Comparison of ENCODE assay signal across 14 cellular contexts in the genomic region with DNA sequence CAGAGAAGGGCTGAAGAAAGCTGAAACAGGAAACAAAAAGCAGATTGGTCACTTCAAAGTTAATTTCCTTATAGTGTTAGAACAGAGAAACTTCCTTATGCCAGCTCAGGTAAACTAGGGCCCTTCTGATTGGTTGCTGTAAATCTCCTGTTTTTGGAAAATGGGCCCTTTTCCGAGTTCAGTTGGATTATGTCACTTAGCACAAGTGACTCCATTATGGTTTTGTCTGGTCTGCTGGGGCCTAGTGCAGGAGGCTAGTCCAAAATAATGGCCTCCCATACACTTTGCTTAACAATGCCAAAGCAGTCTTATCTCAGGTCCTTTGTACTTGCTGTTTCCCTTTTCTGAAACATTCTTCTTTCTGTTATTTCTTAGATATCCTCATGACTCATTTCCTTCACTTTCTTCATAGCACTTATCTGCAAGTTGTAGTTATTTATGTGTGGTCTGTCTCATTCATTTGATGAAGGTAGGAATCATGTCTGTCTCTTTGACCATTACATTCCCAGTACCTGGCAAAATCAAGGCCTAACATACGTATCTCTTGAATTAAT. TPM values are rescaled to one million over a fixed set of nuclear protein-coding genes. Genes with fewer than 3 reads are reported as not detected.
DNase-seq lines count a peak whose midpoint lies in the region; ATAC-seq, FAIRE-seq and TF ChIP-seq lines count a peak whose summit lies in the region.
"Had no signal": no experiment of that assay in that cellular context is flagged by ENCODE, and none has a peak within 500 bp of the region (broad histone marks: within the 10 kb centered on the region; RNA-seq: fewer than 3 reads in every experiment).

No MANE protein-coding gene starts in this region.

- H2BK15ac ChIP-seq in H1 (ENCODE audit: low read length), result no peak overlapping the region

- no peak overlapping the region for H3K23ac ChIP-seq in H1 (ENCODE audit: insufficient read length)

- no peak for TF ChIP-seq RAD21 in H1 (IDR thresholded peaks at IDR 0.05 in 1 of 2, conservative IDR thresholded peaks at IDR 0.05 in 1 of 2; ENCODE audit: low read depth in 2 of 2, low read length in 2 of 2)

- no peaks in the 10 kb centered on the region for H3K23me2 ChIP-seq in H1 (ENCODE audit: low read depth, low read length)

- no peak overlapping the region for H3K9ac ChIP-seq in H1 (replicated peaks in 1 of 4; ENCODE audit: extremely low read depth in 1 of 4, low read depth in 3 of 4, low read length in 3 of 4)

- H3K27ac ChIP-seq in H1 (ENCODE audit: low read depth, low read length), result no peak overlapping the region
- no peak overlapping the region for H3K27ac ChIP-seq in SJCRH30

- no peak overlapping the region for H2BK20ac ChIP-seq in H1 (ENCODE audit: low read length)

- no peak for DNase-seq in activated naive CD8-positive, alpha-beta T cell treated with anti-CD3 and anti-CD28 coated beads, Interleukin-2, amount 50 U/mL, for 24 hours
- DNase-seq in activated naive CD8-positive, alpha-beta T cell treated with anti-CD3 and anti-CD28 coated beads for 36 hours, result no peak
- peak; percentile 19 for DNase-seq in RPMI7951 (ENCODE audit: low read depth)
- no peak for DNase-seq in H1 (ENCODE audit: low read depth in 1 of 2, low spot score in 2 of 2)
- DNase-seq in NCI-H1417 treated with DMSO at 0.1 percent for 48 hours (lab: John Stamatoyannopoulos, UW), result no peak
- no peak for DNase-seq in activated gamma-delta T cell treated with Interleukin-2 at 50 U/mL for 16 hours
- DNase-seq in SJCRH30, result no peak
- DNase-seq: ACHN, cortex of kidney, midbrain, NCI-H526 had no signal

- no peak for TF ChIP-seq CTCF in H1 (IDR thresholded peaks at IDR 0.05; ENCODE audit: control extremely low read depth in 1 of 3, insufficient read depth in 1 of 3, low read depth in 1 of 3, low read length in 3 of 3)

- H3K9me3 Mint-ChIP-seq in activated naive CD8-positive, alpha-beta T cell treated with anti-CD3 and anti-CD28 coated beads, Interleukin-2, amount 50 U/mL, for 24 hours, result no peaks in the 10 kb centered on the region
- no peaks in the 10 kb centered on the region for H3K9me3 Mint-ChIP-seq in activated naive CD8-positive, alpha-beta T cell treated with anti-CD3 and anti-CD28 coated beads for 36 hours
- H3K9me3 Mint-ChIP-seq: activated naive CD4-positive, alpha-beta T cell treated with anti-CD3 and anti-CD28 coated beads, Interleukin-2, amount 50 U/mL, for 72 hours had no signal

- WGBS in H1 (ENCODE audit: extremely low coverage in 1 of 2, insufficient coverage in 1 of 2, insufficient read length in 1 of 2, insufficient replicate concordance in 2 of 2, low coverage in 1 of 2, low lambda C conversion rate in 2 of 2, missing lambda C conversion rate in 1 of 2), 2 experiments, result 81% methylated on average over 2 of the region's 2 CpGs; no CpG with 5 or more reads in 1 of the 2 experiments

- no peak overlapping the region for H4K91ac ChIP-seq in H1 (replicated peaks; ENCODE audit: insufficient read length, low read length)

- no peaks in the 10 kb centered on the region for H4K20me1 ChIP-seq in H1 (replicated peaks in 1 of 2; ENCODE audit: control insufficient read depth in 1 of 2, insufficient read depth in 2 of 2, low read length in 2 of 2)

- no peak for ATAC-seq in activated naive CD8-positive, alpha-beta T cell treated with anti-CD3 and anti-CD28 coated beads, Interleukin-2, amount 50 U/mL, for 24 hours
- ATAC-seq in HG02885 (IDR thresholded peaks at IDR 0.05; ENCODE audit: poor library complexity, unreplicated experiment), result no peak

- H2BK5ac ChIP-seq in H1 (ENCODE audit: low read depth, low read length), result no peak overlapping the region

- no peak overlapping the region for H3K14ac ChIP-seq in H1 (ENCODE audit: insufficient read length)

- H3K56ac ChIP-seq in H1 (replicated peaks; ENCODE audit: insufficient read length, low read depth, low read length), result no peak overlapping the region

- no peak overlapping the region for H2AK5ac ChIP-seq in H1 (ENCODE audit: low read depth, low read length)

- no peaks in the 10 kb centered on the region for H3K79me1 ChIP-seq in H1 (ENCODE audit: low read depth, low read length)

- no peaks in the 10 kb centered on the region for H3K4me1 ChIP-seq in H1 (replicated peaks in 1 of 4; ENCODE audit: control insufficient read depth in 3 of 4, insufficient read depth in 4 of 4, low read length in 3 of 4)
- no peaks in the 10 kb centered on the region for H3K4me1 ChIP-seq in SJCRH30

- H3K27ac Mint-ChIP-seq in activated naive CD8-positive, alpha-beta T cell treated with anti-CD3 and anti-CD28 coated beads, Interleukin-2, amount 50 U/mL, for 24 hours, result peak overlapping the region; percentile 24
- no peak overlapping the region for H3K27ac Mint-ChIP-seq in activated naive CD8-positive, alpha-beta T cell treated with anti-CD3 and anti-CD28 coated beads for 36 hours
- H3K27ac Mint-ChIP-seq: activated naive CD4-positive, alpha-beta T cell treated with anti-CD3 and anti-CD28 coated beads, Interleukin-2, amount 50 U/mL, for 72 hours had no signal

- H3K36me3 Mint-ChIP-seq in activated naive CD8-positive, alpha-beta T cell treated with anti-CD3 and anti-CD28 coated beads, Interleukin-2, amount 50 U/mL, for 24 hours (ENCODE audit: low read depth), result no peaks in the 10 kb centered on the region
- no peaks in the 10 kb centered on the region for H3K36me3 Mint-ChIP-seq in activated naive CD8-positive, alpha-beta T cell treated with anti-CD3 and anti-CD28 coated beads for 36 hours
- H3K36me3 Mint-ChIP-seq: activated naive CD4-positive, alpha-beta T cell treated with anti-CD3 and anti-CD28 coated beads, Interleukin-2, amount 50 U/mL, for 72 hours had no signal

- H3K36me3 ChIP-seq in H1 (ENCODE audit: control insufficient read depth in 2 of 4, insufficient read depth in 4 of 4, low read length in 3 of 4) (no peaks in the 10 kb centered on the region), SJCRH30 (no peaks in the 10 kb centered on the region)

- CTCF ChIA-PET in H1 (lab: Charles Lee; ENCODE audit: partially characterized antibody), result no interaction called here

- H2AFZ ChIP-seq in H1 (ENCODE audit: low read length), result 0 out of 2 replicates have a peak overlapping the region, but pooled peaks have one; percentile 13

- peaks cover 12% of the 10 kb centered on the region for H3K4me1 Mint-ChIP-seq in activated naive CD8-positive, alpha-beta T cell treated with anti-CD3 and anti-CD28 coated beads, Interleukin-2, amount 50 U/mL, for 24 hours
- H3K4me1 Mint-ChIP-seq in activated naive CD8-positive, alpha-beta T cell treated with anti-CD3 and anti-CD28 coated beads for 36 hours, result peaks cover 5% of the 10 kb centered on the region

- no peak overlapping the region for H4K8ac ChIP-seq in H1 (ENCODE audit: extremely low read depth, insufficient read depth, low read length)

- no peak overlapping the region for H3K4ac ChIP-seq in H1 (replicated peaks; ENCODE audit: insufficient read length, low read depth, low read length)

- no peak overlapping the region for H3K4me3 ChIP-seq in H1 (ENCODE audit: extremely low read depth in 1 of 4, insufficient read depth in 2 of 4, low read depth in 3 of 4, low read length in 4 of 4)
- H3K4me3 ChIP-seq in SJCRH30, result no peak overlapping the region

- no peak overlapping the region for H2BK120ac ChIP-seq in H1 (replicated peaks; ENCODE audit: low read depth, low read length)

- POLR2A ChIA-PET in H1 (lab: Charles Lee; ENCODE audit: partially characterized antibody), result interaction anchor here (2.9 kb wide), 1 partner anchor 7 kb away, joined by 10 read pairs; the partner anchor contains the start of gene DCP1A

- no peak overlapping the region for H2BK12ac ChIP-seq in H1 (ENCODE audit: low read depth, low read length)

- no peak for FAIRE-seq in H1 (lab: Jason Lieb, UNC)
- FAIRE-seq: D721Med had no signal

- H3K4me3 Mint-ChIP-seq in activated naive CD8-positive, alpha-beta T cell treated with anti-CD3 and anti-CD28 coated beads, Interleukin-2, amount 50 U/mL, for 24 hours, result no peak overlapping the region
- H3K4me3 Mint-ChIP-seq in activated naive CD8-positive, alpha-beta T cell treated with anti-CD3 and anti-CD28 coated beads for 36 hours, result no peak overlapping the region

- no peak overlapping the region for H3K4me2 ChIP-seq in H1 (ENCODE audit: insufficient read depth in 1 of 2, low read depth in 2 of 2, low read length in 2 of 2)

- H3K9me3 ChIP-seq in H1 (ENCODE audit: insufficient read depth in 2 of 2, low read depth in 1 of 2, low read length in 1 of 2) (no peaks in the 10 kb centered on the region), SJCRH30 (replicated peaks) (no peaks in the 10 kb centered on the region)

- TF ChIP-seq POLR2A in H1 (IDR thresholded peaks at IDR 0.05; ENCODE audit: control extremely low read depth in 1 of 2, low read depth in 2 of 2, low read length in 2 of 2), result no peak

- no peak overlapping the region for H3K18ac ChIP-seq in H1 (ENCODE audit: extremely low read depth, low read length)

- H3K27me3 Mint-ChIP-seq in activated naive CD8-positive, alpha-beta T cell treated with anti-CD3 and anti-CD28 coated beads, Interleukin-2, amount 50 U/mL, for 24 hours, result no peaks in the 10 kb centered on the region
- H3K27me3 Mint-ChIP-seq in activated naive CD8-positive, alpha-beta T cell treated with anti-CD3 and anti-CD28 coated beads for 36 hours, result no peaks in the 10 kb centered on the region

- no peak for TF ChIP-seq EP300 in H1 (IDR thresholded peaks at IDR 0.05; ENCODE audit: borderline replicate concordance in 1 of 2, low read depth in 2 of 2, low read length in 2 of 2)

- H3K27me3 ChIP-seq in H1 (replicated peaks in 1 of 4; ENCODE audit: control insufficient read depth in 3 of 4, extremely low read depth in 1 of 4, insufficient read depth in 3 of 4, low read length in 3 of 4), result no peaks in the 10 kb centered on the region
- no peaks in the 10 kb centered on the region; the same call in 1 of the 2 replicates for H3K27me3 ChIP-seq in SJCRH30

- no peaks in the 10 kb centered on the region for H3K79me2 ChIP-seq in H1 (ENCODE audit: control insufficient read depth in 1 of 2, insufficient read depth in 2 of 2, low read length in 2 of 2)

- H4K5ac ChIP-seq in H1 (ENCODE audit: insufficient read length, low read depth, low read length), result no peak overlapping the region

TF ChIP-seq in H1, 55 proteins besides CTCF, POLR2A, EP300 and RAD21 (continues in another document):
- TF ChIP-seq SRF (IDR thresholded peaks at IDR 0.05; ENCODE audit: low read depth, low read length) (no peak), KDM5A (IDR thresholded peaks at IDR 0.05; ENCODE audit: low read length) (no peak)

RNA-seq across cellular contexts. Expression of gene DCP1A, which starts 7.7 kb away (rescaled TPM):
- 10 to 100 TPM; 33.1 to 36.1 TPM for total RNA-seq in activated naive CD8-positive, alpha-beta T cell treated with anti-CD3 and anti-CD28 coated beads for 36 hours
- 13.7 and 14.4 TPM in 2 replicates for total RNA-seq in RPMI7951 (2014; rRNA removed; shearing (Covaris generic))
- total RNA-seq in H1 (2021; fragmentation: NEBNext Ultra II Directional; extraction: Animal tissue kit (Norgen Biotek cat#: 25700)), result 15.1 and 15.9 TPM in 2 replicates
- 12.9 and 13.2 TPM in 2 replicates for polyA plus RNA-seq in H1 (2011; rRNA removed)
- 15.3 TPM for polyA plus RNA-seq in H1 (2011; cell fraction: cytosol; rRNA removed)
- 19.5 TPM for polyA plus RNA-seq in H1 (2011; cell fraction: nucleus; rRNA removed)
- polyA plus RNA-seq in H1 (2012, experiment 1 of 2), result 8.8 to 11.5 TPM (median 9.4 TPM) in 4 replicates
- polyA plus RNA-seq in H1 (2012, experiment 2 of 2), result 1.9 TPM
- polyA plus RNA-seq in H1 (2013, experiment 1 of 2), result 20.0 TPM
- polyA plus RNA-seq in H1 (2013, experiment 2 of 2), result 19.2 TPM
- polyA minus RNA-seq in H1 (2011; rRNA and poly(A)+ RNA removed), result 71.1 and 81.2 TPM in 2 replicates
- 33.2 TPM for polyA minus RNA-seq in H1 (2011; cell fraction: cytosol; rRNA and poly(A)+ RNA removed)
- polyA minus RNA-seq in H1 (2011; cell fraction: nucleus; rRNA and poly(A)+ RNA removed), result 53.1 TPM
- 15.4 and 17.4 TPM in 2 replicates for total RNA-seq in SJCRH30 (2014; rRNA removed; shearing (Covaris generic))
